In the genomic region with DNA sequence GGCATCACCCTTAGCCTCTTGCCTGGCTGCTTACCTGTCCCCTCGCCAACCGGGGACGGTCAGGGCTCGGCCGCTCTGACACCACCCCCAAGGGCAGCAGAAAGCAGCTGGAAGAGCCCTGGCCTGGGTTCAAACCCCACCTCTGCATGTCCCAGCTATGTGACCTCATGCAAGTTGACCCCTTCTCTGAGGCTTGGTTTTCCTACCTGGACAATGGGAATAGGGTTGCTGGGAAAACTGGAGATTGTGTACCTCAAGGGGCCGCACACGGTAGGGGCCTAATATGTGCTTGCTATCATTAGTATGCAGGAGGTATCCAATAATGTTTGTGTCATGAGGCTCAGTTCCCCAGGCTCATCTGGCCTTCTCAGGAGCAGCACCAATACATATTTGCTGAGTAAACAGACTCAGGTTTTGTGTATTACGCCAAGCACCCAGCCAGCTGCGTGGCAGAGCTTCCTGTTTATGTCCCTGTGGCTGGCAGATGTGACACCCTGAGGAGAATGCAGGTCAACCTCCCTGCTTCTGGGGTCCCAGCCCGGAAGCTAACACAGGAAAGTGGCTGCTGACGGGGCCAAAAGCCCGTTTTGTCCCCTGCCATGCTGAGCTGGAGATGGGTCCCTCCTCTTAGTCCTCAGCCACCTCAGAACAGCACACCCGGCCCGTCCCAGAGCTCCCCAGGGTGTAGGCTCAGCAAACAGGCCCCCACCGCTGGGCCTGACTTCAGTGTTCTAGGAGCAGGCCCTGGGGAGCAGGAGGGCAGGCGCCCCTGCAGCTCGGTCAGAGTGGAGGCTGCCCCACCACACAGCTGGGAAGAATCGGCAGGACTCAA, we compare ENCODE assay signal across 9 cellular contexts. TPM values are rescaled to one million over a fixed set of nuclear protein-coding genes. Genes with fewer than 3 reads are reported as not detected.
DNase-seq lines count a peak whose midpoint lies in the region; ATAC-seq, FAIRE-seq and TF ChIP-seq lines count a peak whose summit lies in the region.
"Had no signal": no experiment of that assay in that cellular context is flagged by ENCODE, and none has a peak within 500 bp of the region (broad histone marks: within the 10 kb centered on the region; RNA-seq: fewer than 3 reads in every experiment).

No MANE protein-coding gene starts in this region.

- H3K4me3 Mint-ChIP-seq in T-helper 17 cell: peak overlapping the region; percentile 75
- H3K4me3 Mint-ChIP-seq in central memory CD8-positive, alpha-beta T cell: peak overlapping the region; percentile 67

- in situ Hi-C loops in IMR-90 (cut with MboI; ENCODE audit: low sequenced_read_pairs): no loop called here

- TF ChIP-seq EP300 in sigmoid colon (IDR thresholded peaks at IDR 0.05): peak in 1 of 4 donors; percentile 47

- H3K4me3 ChIP-seq in IMR-90 (ENCODE audit: insufficient read depth, low read depth, low read length): no peak overlapping the region
- H3K4me3 ChIP-seq in sigmoid colon: no peak overlapping the region

- no peaks in the 10 kb centered on the region for H3K27me3 Mint-ChIP-seq in T-helper 17 cell
- H3K27me3 Mint-ChIP-seq in central memory CD8-positive, alpha-beta T cell: no peaks in the 10 kb centered on the region

- no peak overlapping the region for H4K91ac ChIP-seq in IMR-90 (ENCODE audit: insufficient read depth, low read depth, low read length)

- no peak overlapping the region for H3K9ac ChIP-seq in IMR-90 (ENCODE audit: low read depth, low read length)

- no peaks in the 10 kb centered on the region for H4K20me1 ChIP-seq in IMR-90 (ENCODE audit: insufficient read depth, low read length)

- no peaks in the 10 kb centered on the region for H3K36me3 Mint-ChIP-seq in T-helper 17 cell (ENCODE audit: low read depth)
- peaks cover 24% of the 10 kb centered on the region for H3K36me3 Mint-ChIP-seq in central memory CD8-positive, alpha-beta T cell (ENCODE audit: insufficient read depth)

- no peak overlapping the region for H3K56ac ChIP-seq in IMR-90 (ENCODE audit: extremely low read depth, insufficient read depth, low read length)

- intact Hi-C loops in IMR-90 (cut with micrococcal nuclease): no loop called here
- intact Hi-C loops in sigmoid colon (cut with DNase I): no loop called here

- H2BK15ac ChIP-seq in IMR-90 (ENCODE audit: low read depth, low read length): no peak overlapping the region

- POLR2A ChIA-PET in IMR-90 (lab: Charles Lee; ENCODE audit: unreplicated experiment): no interaction called here

- H2AFZ ChIP-seq in IMR-90 (replicated peaks; ENCODE audit: low read length, poor library complexity): no peak overlapping the region

- no peak overlapping the region for H2BK20ac ChIP-seq in IMR-90 (ENCODE audit: low read depth, low read length)

- H3K4me2 ChIP-seq in IMR-90 (ENCODE audit: low read depth, low read length): no peak overlapping the region

- H2BK120ac ChIP-seq in IMR-90 (ENCODE audit: low read depth, low read length): no peak overlapping the region

- H3K9me3 ChIP-seq in IMR-90 (ENCODE audit: control insufficient read depth, insufficient read depth, low read length) (no peaks in the 10 kb centered on the region), T-helper 17 cell (ENCODE audit: control insufficient read depth, low read length, poor library complexity, severe bottlenecking) (no peaks in the 10 kb centered on the region), sigmoid colon (no peaks in the 10 kb centered on the region)

- H3K4me1 Mint-ChIP-seq in T-helper 17 cell: peaks cover 35% of the 10 kb centered on the region
- H3K4me1 Mint-ChIP-seq in central memory CD8-positive, alpha-beta T cell: peaks cover 74% of the 10 kb centered on the region

- no peak overlapping the region for H3K14ac ChIP-seq in IMR-90 (replicated peaks; ENCODE audit: low read depth, low read length)

- no peak overlapping the region for H2AK5ac ChIP-seq in IMR-90 (ENCODE audit: low read depth, low read length)

- H3K18ac ChIP-seq in IMR-90 (ENCODE audit: low read depth, low read length): no peak overlapping the region

- DNase-seq in IMR-90: no peak
- DNase-seq in T-helper 17 cell: peak; percentile 30 to 65 (median 64)
- peak; percentile 70 to 88 for DNase-seq in central memory CD8-positive, alpha-beta T cell (ENCODE audit: low spot score in 2 of 2)
- DNase-seq in sigmoid colon: peak; percentile 84
- DNase-seq in H54 (ENCODE audit: insufficient read length, low spot score): no peak
- DNase-seq in cerebellar cortex (ENCODE audit: low spot score): no peak

- dilution Hi-C loops in IMR-90 (cut with HindIII; ENCODE audit: low sequenced_read_pairs, unreplicated experiment): no loop called here

- no peak for TF ChIP-seq POLR2A in IMR-90 (IDR thresholded peaks at IDR 0.05; ENCODE audit: low read depth, low read length)
- no peak for TF ChIP-seq POLR2A in sigmoid colon (IDR thresholded peaks at IDR 0.05)
- TF ChIP-seq POLR2A in H54 (IDR thresholded peaks at IDR 0.05; ENCODE audit: low read depth, low read length): no peak

- WGBS in IMR-90 (ENCODE audit: extremely low coverage in 2 of 2, insufficient read length in 1 of 2), 2 experiments: 93% methylated on average over 3 of the region's 18 CpGs; no CpG with 5 or more reads in 1 of the 2 experiments
- 34 to 47% methylated on average over 18 of the region's 18 CpGs for WGBS in sigmoid colon, 2 donors

- H3K4me1 ChIP-seq in IMR-90 (ENCODE audit: control insufficient read depth, insufficient read depth, low read length) (peaks cover 4% of the 10 kb centered on the region; the same call in 1 of the 2 replicates), sigmoid colon (peaks cover 0 to 17% (median 15%) of the 10 kb centered on the region in 4 donors)

- ATAC-seq in GM18868 (IDR thresholded peaks at IDR 0.05; ENCODE audit: unreplicated experiment): peak; percentile 62
- peak; percentile 39 for ATAC-seq in IMR-90 (ENCODE audit: low read depth)
- ATAC-seq in T-helper 17 cell: peak; percentile 88
- ATAC-seq in central memory CD8-positive, alpha-beta T cell (replicated peaks; ENCODE audit: extremely low read depth, poor library complexity, severe bottlenecking): peak; percentile 91
- no peak for ATAC-seq in HG02763 (IDR thresholded peaks at IDR 0.05; ENCODE audit: unreplicated experiment)

- H3K4ac ChIP-seq in IMR-90 (ENCODE audit: low read depth, low read length): no peak overlapping the region

- H3K9me3 Mint-ChIP-seq in central memory CD8-positive, alpha-beta T cell: no peaks in the 10 kb centered on the region

- no peak overlapping the region for H2BK5ac ChIP-seq in IMR-90 (ENCODE audit: low read depth, low read length, poor library complexity, severe bottlenecking)

- H3K23ac ChIP-seq in IMR-90 (ENCODE audit: low read depth, low read length): no peak overlapping the region

- H2AK9ac ChIP-seq in IMR-90 (replicated peaks; ENCODE audit: low read depth, low read length, poor library complexity): no peak overlapping the region

- CTCF ChIA-PET in IMR-90 (lab: Yijun Ruan, JAX): interaction anchor here (0.6 kb wide), 1 partner anchor 30 kb away, joined by 3 read pairs; no protein-coding TSS in a partner anchor

- no peaks in the 10 kb centered on the region; a peak in 3 of 4 replicates for H3K79me1 ChIP-seq in IMR-90 (ENCODE audit: low read depth in 1 of 2, low read length in 2 of 2)

- no TSS peak for BruUV-seq in IMR-90 (replicated peaks; lab: Mats Ljungman, UMichigan)

- H3K27ac Mint-ChIP-seq in T-helper 17 cell: peak overlapping the region; percentile 100
- peak overlapping the region; percentile 99 for H3K27ac Mint-ChIP-seq in central memory CD8-positive, alpha-beta T cell (ENCODE audit: low read depth)

- peaks cover 32% of the 10 kb centered on the region for H3K36me3 ChIP-seq in IMR-90 (ENCODE audit: control insufficient read depth, insufficient read depth, low read length)
- peaks cover 0 to 43% (median 6%) of the 10 kb centered on the region in 4 donors for H3K36me3 ChIP-seq in sigmoid colon

- no peak for FAIRE-seq in H54 (lab: Jason Lieb, UNC)

- no peaks in the 10 kb centered on the region for H3K9me1 ChIP-seq in IMR-90 (ENCODE audit: insufficient read depth, low read length)

- no peak overlapping the region for H4K5ac ChIP-seq in IMR-90 (ENCODE audit: low read depth, low read length)

- no peak for TF ChIP-seq RAD21 in IMR-90 (IDR thresholded peaks at IDR 0.05; ENCODE audit: low read length)

- TF ChIP-seq CTCF in IMR-90 (conservative IDR thresholded peaks at IDR 0.05; ENCODE audit: low read depth, low read length): no peak
- no peak for TF ChIP-seq CTCF in sigmoid colon (IDR thresholded peaks at IDR 0.05)

- H4K8ac ChIP-seq in IMR-90 (ENCODE audit: low read depth in 2 of 2, low read length in 2 of 2): no peak overlapping the region

- H3K27ac ChIP-seq in IMR-90 (ENCODE audit: insufficient read depth, low read length) (no peak overlapping the region), sigmoid colon (peak overlapping the region; percentile 46 to 65 (median 52))

- H3K27me3 ChIP-seq in IMR-90 (ENCODE audit: control insufficient read depth, insufficient read depth, low read length): no peaks in the 10 kb centered on the region
- H3K27me3 ChIP-seq in sigmoid colon: no peaks in the 10 kb centered on the region

TF ChIP-seq in IMR-90, 13 proteins besides CTCF, POLR2A, EP300 and RAD21 (continues in another document):
- TF ChIP-seq USF2 (IDR thresholded peaks at IDR 0.05; ENCODE audit: low read depth, low read length): no peak
- TF ChIP-seq MAZ (IDR thresholded peaks at IDR 0.05; ENCODE audit: borderline replicate concordance, low read depth, low read length): no peak
- TF ChIP-seq FOS (IDR thresholded peaks at IDR 0.05; ENCODE audit: low read depth, low read length): no peak

RNA-seq across cellular contexts. Expression of gene PLXND1, which starts 29.7 kb away (rescaled TPM):
- total RNA-seq in IMR-90 (2012; rRNA removed): 19.2 and 22.5 TPM in 2 replicates
- 64.5 and 67.1 TPM in 2 replicates for polyA plus RNA-seq in IMR-90 (2012; rRNA removed)
- 51.4 and 55.1 TPM in 2 replicates for polyA plus RNA-seq in IMR-90 (2012; cell fraction: cytosol; rRNA removed)
- 117 and 164 TPM in 2 replicates for polyA plus RNA-seq in IMR-90 (2012; cell fraction: nucleus; rRNA removed; ENCODE audit: low replicate concordance)
- total RNA-seq in T-helper 17 cell: 100 to 1,000 TPM in 1 of 2 donors, 10 to 100 TPM in 1; 78.8 to 152 TPM
- 10 to 100 TPM; 36.9 to 77.0 (median 61.8) TPM for total RNA-seq in sigmoid colon
- polyA plus RNA-seq in sigmoid colon: 10 to 100 TPM in 2 of 3 donors, 1 to 10 TPM in 1; 9.6 to 42.0 (median 15.7) TPM

RNA-seq across cellular contexts. Expression of gene H1-8, which starts 33.8 kb away (rescaled TPM):
- total RNA-seq in IMR-90 (2012; rRNA removed) (not detected in 2 replicates), T-helper 17 cell (not detected), sigmoid colon (not detected)
- polyA plus RNA-seq in IMR-90 (2012; rRNA removed) (not detected in 2 replicates), sigmoid colon (not detected)
- polyA plus RNA-seq in IMR-90 (2012; cell fraction: cytosol; rRNA removed): not detected in 2 replicates
- not detected in 2 replicates for polyA plus RNA-seq in IMR-90 (2012; cell fraction: nucleus; rRNA removed; ENCODE audit: low replicate concordance)
- total RNA-seq: LHCN-M2 had no signal

RNA-seq across cellular contexts. Expression of gene RHO, which starts 48.3 kb away (rescaled TPM):
- total RNA-seq in IMR-90 (2012; rRNA removed) (not detected in 2 replicates), T-helper 17 cell (not detected), sigmoid colon (not detected)
- polyA plus RNA-seq in IMR-90 (2012; rRNA removed) (not detected in 2 replicates), sigmoid colon (not detected)
- not detected in 2 replicates for polyA plus RNA-seq in IMR-90 (2012; cell fraction: cytosol; rRNA removed)
- 0.03 TPM in 1 of 2 replicates, not detected in the other for polyA plus RNA-seq in IMR-90 (2012; cell fraction: nucleus; rRNA removed; ENCODE audit: low replicate concordance)
- total RNA-seq: LHCN-M2 had no signal

Comparison
In these comparisons a context has a peak if more than half of its experiments do, and no peak if none do; other contexts are left out.
1. DNase-seq: peak in T-helper 17 cell (3 of 3), central memory CD8-positive, alpha-beta T cell (2 of 2) and sigmoid colon (single experiment); none in IMR-90 (single experiment), H54 (single experiment) and cerebellar cortex (single experiment).